18 cellular contexts compared by ENCODE assay signal in the genomic region with DNA sequence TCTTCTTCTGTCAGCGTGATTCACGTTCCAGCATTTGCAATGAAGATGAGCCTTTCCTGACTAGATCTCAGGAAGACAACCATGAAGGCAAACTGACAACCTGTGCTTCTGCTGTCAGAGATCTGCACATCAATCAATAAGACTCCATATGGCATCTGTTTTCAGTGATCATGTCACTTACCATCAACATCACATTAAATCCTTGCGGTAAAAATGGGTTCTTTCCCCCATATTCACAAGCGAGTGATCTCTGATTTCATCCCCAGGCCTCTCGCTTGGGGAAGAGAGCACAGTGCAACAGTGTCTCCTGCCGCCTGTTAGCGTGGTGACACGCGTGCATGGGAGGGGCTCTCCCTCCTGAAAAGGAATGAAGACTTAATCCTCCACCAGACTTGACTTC. TPM values are rescaled to one million over a fixed set of nuclear protein-coding genes. Genes with fewer than 3 reads are reported as not detected.
DNase-seq lines count a peak whose midpoint lies in the region; ATAC-seq and TF ChIP-seq lines count a peak whose summit lies in the region.
"Had no signal": no experiment of that assay in that cellular context is flagged by ENCODE, and none has a peak within 500 bp of the region (broad histone marks: within the 10 kb centered on the region; RNA-seq: fewer than 3 reads in every experiment).

No MANE protein-coding gene starts in this region.

- BruUV-seq in A673 (replicated peaks; lab: Mats Ljungman, UMichigan): no TSS peak

- H3K36me3 ChIP-seq in A673 (ENCODE audit: insufficient read depth, low read length, poor library complexity, severe bottlenecking) (no peaks in the 10 kb centered on the region), GM23248 (ENCODE audit: low read depth) (no peaks in the 10 kb centered on the region)
- H3K36me3 ChIP-seq: thyroid gland had no signal

- H3K9me3 ChIP-seq in A673 (ENCODE audit: low read depth, low read length, poor library complexity, severe bottlenecking) (no peaks in the 10 kb centered on the region), GM23248 (ENCODE audit: low read depth) (no peaks in the 10 kb centered on the region), right cardiac atrium (ENCODE audit: control insufficient read depth, low read length) (no peaks in the 10 kb centered on the region)
- H3K9me3 ChIP-seq: A549, thyroid gland had no signal

- in situ Hi-C loops in GM23248 (cut with MboI): no loop called here

- no peaks in the 10 kb centered on the region for H3K79me2 ChIP-seq in GM23248 (ENCODE audit: insufficient read depth)

- intact Hi-C loops in A673 (cut with micrococcal nuclease; ENCODE audit: unreplicated experiment): loop anchor here (5.0 to 10.0 kb wide), 2 partner anchors 168 to 855 kb away; no protein-coding TSS in a partner anchor
- intact Hi-C loops in right cardiac atrium (cut with DNase I): no loop called here

- H3K4me1 ChIP-seq in A673 (ENCODE audit: insufficient read depth, low read length, poor library complexity, severe bottlenecking) (no peaks in the 10 kb centered on the region), GM23248 (ENCODE audit: insufficient read depth) (no peaks in the 10 kb centered on the region), right cardiac atrium (ENCODE audit: control insufficient read depth, insufficient read depth, low read length) (no peaks in the 10 kb centered on the region)
- H3K4me1 ChIP-seq: thyroid gland had no signal

- no peak overlapping the region for H3K4me3 ChIP-seq in A673 (ENCODE audit: low read depth, low read length, poor library complexity, severe bottlenecking)
- no peak overlapping the region for H3K4me3 ChIP-seq in GM23248
- H3K4me3 ChIP-seq in fibroblast of villous mesenchyme (ENCODE audit: low read depth, low read length): no peak overlapping the region
- no peak overlapping the region for H3K4me3 ChIP-seq in right cardiac atrium (ENCODE audit: low read length)
- H3K4me3 ChIP-seq: A549, thyroid gland had no signal

- ATAC-seq in right cardiac atrium: no peak
- no peak for ATAC-seq in HG03354 (IDR thresholded peaks at IDR 0.05; ENCODE audit: poor library complexity, severe bottlenecking, unreplicated experiment)
- ATAC-seq: sciatic nerve had no signal

- H3K9me2 ChIP-seq in GM23248 (ENCODE audit: insufficient read depth): no peaks in the 10 kb centered on the region

- H3F3A ChIP-seq in GM23248 (ENCODE audit: insufficient read depth): no peaks in the 10 kb centered on the region

- H4K20me1 ChIP-seq in GM23248 (ENCODE audit: insufficient read depth): no peaks in the 10 kb centered on the region

- WGBS in GM23248 (ENCODE audit: low coverage in 1 of 2, low lambda C conversion rate in 2 of 2, missing lambda C conversion rate in 2 of 2), 2 experiments: 36 to 47% methylated on average over 9 of the region's 9 CpGs
- WGBS in right cardiac atrium: 46% methylated on average over 9 of the region's 9 CpGs

- H3K27me3 ChIP-seq in A673 (replicated peaks; ENCODE audit: insufficient read depth, low read depth, low read length, poor library complexity) (no peaks in the 10 kb centered on the region), GM23248 (replicated peaks; ENCODE audit: insufficient read depth) (peaks cover 23% of the 10 kb centered on the region), right cardiac atrium (ENCODE audit: control insufficient read depth, insufficient read depth) (no peaks in the 10 kb centered on the region)
- H3K27me3 ChIP-seq: thyroid gland had no signal

- H3K9ac ChIP-seq in GM23248: no peak overlapping the region

- no peak overlapping the region for H3K4me2 ChIP-seq in GM23248 (ENCODE audit: unreplicated experiment)

- no peak overlapping the region for H3K27ac ChIP-seq in A673 (ENCODE audit: low read depth, low read length, poor library complexity, severe bottlenecking)
- H3K27ac ChIP-seq in GM23248: no peak overlapping the region
- H3K27ac ChIP-seq in right cardiac atrium (ENCODE audit: low read length): no peak overlapping the region
- H3K27ac ChIP-seq in caudate nucleus (ENCODE audit: low read depth, low read length): no peak overlapping the region
- H3K27ac ChIP-seq: A549, thyroid gland had no signal

- POLR2A ChIA-PET in A673 (lab: Charles Lee; ENCODE audit: low non-redundant PET): no interaction called here

- DNase-seq in A673 (ENCODE audit: low spot score) (peak; percentile 24), GM23248 (peak; percentile 28), NCI-H82 treated with DMSO at 0.1 percent for 48 hours (lab: John Stamatoyannopoulos, UW; ENCODE audit: unreplicated experiment) (peak; percentile 37), fibroblast of villous mesenchyme (ENCODE audit: low read depth) (no peak), UCSD-AML1 (lab: John Stamatoyannopoulos, UW; ENCODE audit: unreplicated experiment) (no peak), right cardiac atrium (no peak), caudate nucleus (lab: John Stamatoyannopoulos, UW) (no peak)
- DNase-seq: activated CD4-positive, alpha-beta T cell treated with anti-CD3 and anti-CD28 coated beads, Interleukin-2, amount 10 ng/mL, durations not matched to agents 24 days and 14 days; activated naive CD4-positive, alpha-beta T cell treated with anti-CD3 and anti-CD28 coated beads, Interleukin-2, amount 50 U/mL, for 16 hours; activated T-cell treated with anti-CD3 and anti-CD28 coated beads for 4 hours; mesenchymal stem cell; NCI-H1092; stimulated activated CD4-positive, alpha-beta T cell treated with anti-CD3 and anti-CD28 coated beads, Interleukin-2, amount 100 ng/mL, for 48 hours; thyroid gland had no signal

- TF ChIP-seq CTCF in A673 (conservative IDR thresholded peaks at IDR 0.05; ENCODE audit: low read depth, low read length): 0 out of 2 replicates have a peak, but pooled peaks have one; percentile 8
- TF ChIP-seq CTCF in fibroblast of villous mesenchyme (IDR thresholded peaks at IDR 0.05; ENCODE audit: insufficient read depth, low read depth, low read length): peak; percentile 2

- CTCF ChIA-PET in A673 (lab: Charles Lee): no interaction called here

- H2AFZ ChIP-seq in GM23248: no peak overlapping the region

RNA-seq across cellular contexts. Expression of a gene that starts 11.1 kb away (rescaled TPM):
- total RNA-seq in A673 (2021): 0.42 TPM in 1 of 2 replicates, not detected in the other
- not detected in 2 replicates for total RNA-seq in GM23248 (2014; rRNA removed; shearing (Covaris generic))
- not detected in 2 replicates for polyA plus RNA-seq in GM23248 (2016; fragmentation: Nextera tagmentation; extraction: Ambion mirVana)
- total RNA-seq in fibroblast of villous mesenchyme: not detected in 2 replicates
- total RNA-seq in right cardiac atrium: not detected
- polyA plus RNA-seq in right cardiac atrium: not detected
- total RNA-seq: activated CD4-positive, alpha-beta T cell treated with anti-CD3 and anti-CD28 coated beads, Interleukin-2, amount 10 ng/mL, durations not matched to agents 24 days and 14 days; NCI-H460; sciatic nerve; thyroid gland had no signal

Comparison
In these comparisons a context has a peak if more than half of its experiments do, and no peak if none do; other contexts are left out.
1. DNase-seq: peak in A673 (single experiment), GM23248 (single experiment) and NCI-H82 treated with DMSO at 0.1 percent for 48 hours (single experiment); none in fibroblast of villous mesenchyme (single experiment), UCSD-AML1 (single experiment), right cardiac atrium (0 of 3) and caudate nucleus (0 of 61).